ENCODE assay signal across 22 cellular contexts in the genomic region with DNA sequence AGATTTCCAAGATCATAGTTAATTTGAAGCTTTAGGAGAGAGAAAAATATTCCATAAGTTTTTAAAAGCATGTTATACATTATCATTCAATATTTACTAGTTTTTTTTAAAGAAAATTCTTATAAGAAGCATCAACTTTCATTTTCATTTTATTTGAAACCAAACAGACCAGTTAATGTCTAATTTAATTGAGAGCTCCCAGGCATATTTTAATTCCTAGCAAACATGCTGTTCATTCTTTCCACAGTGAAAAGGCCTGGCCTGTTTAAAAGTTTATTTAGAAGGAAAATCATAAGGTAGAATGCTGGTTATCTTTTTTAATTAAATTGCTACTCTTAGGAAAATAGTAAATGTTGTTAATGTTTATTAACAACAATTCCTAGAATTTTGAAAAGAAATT.
A peak's percentile ranks its signal among the peaks of the same experiment; 100 is the strongest.
DNase-seq lines count a peak whose midpoint lies in the region; ATAC-seq, FAIRE-seq and TF ChIP-seq lines count a peak whose summit lies in the region.
"Had no signal": no experiment of that assay in that cellular context is flagged by ENCODE, and none has a peak within 500 bp of the region (broad histone marks: within the 10 kb centered on the region; RNA-seq: fewer than 3 reads in every experiment).

No MANE protein-coding gene starts in this region.

- peaks cover 12% of the 10 kb centered on the region; the same call in 1 of the 2 replicates for H3K4me1 Mint-ChIP-seq in HFFc6 (ENCODE audit: low read depth)
- H3K4me1 Mint-ChIP-seq in activated naive CD8-positive, alpha-beta T cell treated with anti-CD3 and anti-CD28 coated beads, Interleukin-2, amount 50 U/mL, for 24 hours, result no peaks in the 10 kb centered on the region
- H3K4me1 Mint-ChIP-seq: B cell, CD14-positive monocyte had no signal

- dilution Hi-C loops in endothelial cell of umbilical vein (cut with MboI; ENCODE audit: extremely low pct_ligation_motif_present, low sequenced_read_pairs), result no loop called here

- H3K4me3 ChIP-seq in OCI-LY1 (ENCODE audit: low read depth, low read length, poor library complexity, severe bottlenecking) (no peak overlapping the region), endothelial cell of umbilical vein (replicated peaks in 1 of 3; ENCODE audit: insufficient read depth in 1 of 3, low read depth in 1 of 3, low read length in 3 of 3) (no peak overlapping the region), small intestine (ENCODE audit: low read depth in 1 of 2, low read length in 2 of 2) (no peak overlapping the region)
- H3K4me3 ChIP-seq: MG63, Peyer's patch, SJCRH30 had no signal

- TF ChIP-seq CTCF in HFFc6 (IDR thresholded peaks at IDR 0.05) (no peak), OCI-LY1 (IDR thresholded peaks at IDR 0.05; ENCODE audit: low read length) (no peak), endothelial cell of umbilical vein (IDR thresholded peaks at IDR 0.05; ENCODE audit: extremely low read depth in 1 of 2, insufficient read depth in 1 of 2, low read depth in 1 of 2, low read length in 2 of 2) (no peak)

- H3K27me3 Mint-ChIP-seq in HFFc6 (ENCODE audit: insufficient read depth), result no peaks in the 10 kb centered on the region
- no peaks in the 10 kb centered on the region for H3K27me3 Mint-ChIP-seq in activated naive CD8-positive, alpha-beta T cell treated with anti-CD3 and anti-CD28 coated beads, Interleukin-2, amount 50 U/mL, for 24 hours
- H3K27me3 Mint-ChIP-seq: B cell had no signal

- BruUV-seq in endothelial cell of umbilical vein (replicated peaks; lab: Mats Ljungman, UMichigan), result no TSS peak

- CTCF ChIA-PET in endothelial cell of umbilical vein (lab: Charles Lee), result interaction anchor here (0.8 to 1.4 kb wide), 3 partner anchors 23 to 29 kb away, joined by 4 to 5 read pairs (median 4); no protein-coding TSS in a partner anchor

- H3K9me3 ChIP-seq in OCI-LY1 (ENCODE audit: low read length) (no peaks in the 10 kb centered on the region; the same call in 1 of the 2 replicates), endothelial cell of umbilical vein (replicated peaks; ENCODE audit: control insufficient read depth, insufficient read depth, low read length) (no peaks in the 10 kb centered on the region), small intestine (ENCODE audit: control insufficient read depth, low read depth) (no peaks in the 10 kb centered on the region)
- H3K9me3 ChIP-seq: MG63, Peyer's patch, SJCRH30 had no signal

- H3K27ac Mint-ChIP-seq in HFFc6, result peak overlapping the region; percentile 2; the same call in 1 of the 2 replicates
- H3K27ac Mint-ChIP-seq in activated naive CD8-positive, alpha-beta T cell treated with anti-CD3 and anti-CD28 coated beads, Interleukin-2, amount 50 U/mL, for 24 hours, result no peak overlapping the region
- H3K27ac Mint-ChIP-seq: B cell, CD14-positive monocyte had no signal

- DNase-seq in HFFc6, result no peak
- DNase-seq in endothelial cell of umbilical vein (ENCODE audit: low read depth, low spot score), result no peak
- DNase-seq in small intestine, result no peak
- no peak for DNase-seq in activated naive CD8-positive, alpha-beta T cell treated with anti-CD3 and anti-CD28 coated beads, Interleukin-2, amount 50 U/mL, for 24 hours
- DNase-seq in amygdala (lab: John Stamatoyannopoulos, UW), result no peak
- no peak for DNase-seq in pons (ENCODE audit: low spot score)
- DNase-seq in SIG-M5 (lab: John Stamatoyannopoulos, UW), result no peak
- DNase-seq: DMS153, DND-41, Kasumi-1, MG63, NCI-H2081, NCI-H2227 treated with DMSO at 0.1 percent for 48 hours, NCI-H69, OCI-M1, Peyer's patch, SJCRH30 had no signal

- no peak overlapping the region for H3K9ac ChIP-seq in OCI-LY1 (ENCODE audit: low read length)
- H3K9ac ChIP-seq in endothelial cell of umbilical vein (replicated peaks; ENCODE audit: extremely low read depth, insufficient read depth, low read length), result no peak overlapping the region

- H3K27ac ChIP-seq in OCI-LY1 (ENCODE audit: low read depth, low read length, poor library complexity, severe bottlenecking), result no peak overlapping the region
- H3K27ac ChIP-seq in endothelial cell of umbilical vein (ENCODE audit: insufficient read depth, low read depth, low read length), result no peak overlapping the region
- no peak overlapping the region for H3K27ac ChIP-seq in small intestine (ENCODE audit: low read depth in 1 of 2, low read length in 1 of 2)
- H3K27ac ChIP-seq: Peyer's patch, SJCRH30 had no signal

- intact Hi-C loops in endothelial cell of umbilical vein (cut with micrococcal nuclease), result no loop called here

- H3K4me1 ChIP-seq in OCI-LY1 (ENCODE audit: insufficient read depth, low read length, severe bottlenecking) (peaks cover 14% of the 10 kb centered on the region), endothelial cell of umbilical vein (ENCODE audit: control insufficient read depth, extremely low read depth, insufficient read depth, low read length) (no peaks in the 10 kb centered on the region), small intestine (ENCODE audit: control insufficient read depth in 2 of 2, insufficient read depth in 1 of 2, low read depth in 1 of 2, low read length in 1 of 2) (no peaks in the 10 kb centered on the region)
- H3K4me1 ChIP-seq: Peyer's patch, SJCRH30 had no signal

- no peak for FAIRE-seq in endothelial cell of umbilical vein (lab: Jason Lieb, UNC)
- peak; percentile 26 for FAIRE-seq in small intestine (lab: Jason Lieb, UNC)
- FAIRE-seq: GM12892, HepG2 had no signal

- no peak for ATAC-seq in activated naive CD8-positive, alpha-beta T cell treated with anti-CD3 and anti-CD28 coated beads, Interleukin-2, amount 50 U/mL, for 24 hours
- ATAC-seq: HepG2 had no signal

- H3K9me1 ChIP-seq in endothelial cell of umbilical vein (replicated peaks; ENCODE audit: control insufficient read depth, extremely low read depth, insufficient read depth, low read length), result no peaks in the 10 kb centered on the region

- H3K27me3 ChIP-seq in OCI-LY1 (ENCODE audit: insufficient read depth, low read length), result no peaks in the 10 kb centered on the region
- no peaks in the 10 kb centered on the region for H3K27me3 ChIP-seq in endothelial cell of umbilical vein (ENCODE audit: control insufficient read depth in 2 of 2, insufficient read depth in 2 of 2, low read length in 2 of 2)
- H3K27me3 ChIP-seq in small intestine (ENCODE audit: control insufficient read depth in 2 of 2, insufficient read depth in 2 of 2, low read length in 2 of 2), result no peaks in the 10 kb centered on the region
- H3K27me3 ChIP-seq: MG63, Peyer's patch, SJCRH30 had no signal

- H3F3A ChIP-seq in OCI-LY1 (ENCODE audit: insufficient read depth, low read length), result no peaks in the 10 kb centered on the region

- H3K4me3 Mint-ChIP-seq in HFFc6, result peak overlapping the region; percentile 46; the same call in 1 of the 2 replicates
- H3K4me3 Mint-ChIP-seq in activated naive CD8-positive, alpha-beta T cell treated with anti-CD3 and anti-CD28 coated beads, Interleukin-2, amount 50 U/mL, for 24 hours, result no peak overlapping the region
- H3K4me3 Mint-ChIP-seq: B cell, CD14-positive monocyte had no signal

- no peaks in the 10 kb centered on the region for H3K79me2 ChIP-seq in OCI-LY1 (ENCODE audit: insufficient read depth, low read length)
- no peaks in the 10 kb centered on the region for H3K79me2 ChIP-seq in endothelial cell of umbilical vein (ENCODE audit: control insufficient read depth, insufficient read depth, low read length)

- POLR2A ChIA-PET in endothelial cell of umbilical vein (lab: Charles Lee), result interaction anchor here (0.6 kb wide), 1 partner anchor 630 kb away, joined by 3 read pairs; no protein-coding TSS in a partner anchor

- no peaks in the 10 kb centered on the region for H3K36me3 Mint-ChIP-seq in HFFc6 (ENCODE audit: low read depth)
- no peaks in the 10 kb centered on the region for H3K36me3 Mint-ChIP-seq in activated naive CD8-positive, alpha-beta T cell treated with anti-CD3 and anti-CD28 coated beads, Interleukin-2, amount 50 U/mL, for 24 hours (ENCODE audit: low read depth)
- H3K36me3 Mint-ChIP-seq: CD14-positive monocyte had no signal

- no peak for TF ChIP-seq POLR2A in endothelial cell of umbilical vein (IDR thresholded peaks at IDR 0.05; ENCODE audit: low read depth, low read length)

- H3K9me2 ChIP-seq in OCI-LY1 (ENCODE audit: low read depth, low read length), result no peaks in the 10 kb centered on the region

- H3K9me3 Mint-ChIP-seq in HFFc6, result peaks cover 10% of the 10 kb centered on the region
- H3K9me3 Mint-ChIP-seq in activated naive CD8-positive, alpha-beta T cell treated with anti-CD3 and anti-CD28 coated beads, Interleukin-2, amount 50 U/mL, for 24 hours, result peaks cover 4% of the 10 kb centered on the region

- H2AFZ ChIP-seq in OCI-LY1 (ENCODE audit: low read length) (no peak overlapping the region), endothelial cell of umbilical vein (ENCODE audit: low read depth, low read length) (no peak overlapping the region)

- H4K20me1 ChIP-seq in OCI-LY1 (ENCODE audit: insufficient read depth, low read length) (no peaks in the 10 kb centered on the region), endothelial cell of umbilical vein (replicated peaks; ENCODE audit: control insufficient read depth, extremely low read depth, insufficient read depth, low read length) (no peaks in the 10 kb centered on the region)

- no peaks in the 10 kb centered on the region for H3K36me3 ChIP-seq in OCI-LY1 (ENCODE audit: insufficient read depth, low read length)
- H3K36me3 ChIP-seq in endothelial cell of umbilical vein (ENCODE audit: control insufficient read depth in 2 of 2, extremely low read depth in 1 of 2, insufficient read depth in 2 of 2, low read length in 2 of 2), result no peaks in the 10 kb centered on the region
- no peaks in the 10 kb centered on the region for H3K36me3 ChIP-seq in small intestine (ENCODE audit: control insufficient read depth in 2 of 2, insufficient read depth in 2 of 2, low read length in 2 of 2)
- H3K36me3 ChIP-seq: MG63, Peyer's patch had no signal

- H3K4me2 ChIP-seq in OCI-LY1 (ENCODE audit: low read length), result peak overlapping the region; percentile 6; the same call in 1 of the 2 replicates
- peak overlapping the region; percentile 2 for H3K4me2 ChIP-seq in endothelial cell of umbilical vein (ENCODE audit: insufficient read depth, low read length)

TF ChIP-seq in endothelial cell of umbilical vein, 7 proteins besides CTCF, POLR2A, EP300 and RAD21:
- TF ChIP-seq POLR2AphosphoS5 (IDR thresholded peaks at IDR 0.05; ENCODE audit: insufficient read depth, low read depth, low read length) (no peak), JUN (IDR thresholded peaks at IDR 0.05; ENCODE audit: borderline replicate concordance, insufficient read depth, insufficient read length, low read depth) (no peak), GATA2 (IDR thresholded peaks at IDR 0.05; ENCODE audit: insufficient read depth, insufficient read length, low read depth, low read length) (no peak), EZH2 (IDR thresholded peaks at IDR 0.05; ENCODE audit: borderline replicate concordance, low read depth, low read length, severe bottlenecking) (no peak)
